1 cellular context compared by ENCODE assay signal in the genomic region with DNA sequence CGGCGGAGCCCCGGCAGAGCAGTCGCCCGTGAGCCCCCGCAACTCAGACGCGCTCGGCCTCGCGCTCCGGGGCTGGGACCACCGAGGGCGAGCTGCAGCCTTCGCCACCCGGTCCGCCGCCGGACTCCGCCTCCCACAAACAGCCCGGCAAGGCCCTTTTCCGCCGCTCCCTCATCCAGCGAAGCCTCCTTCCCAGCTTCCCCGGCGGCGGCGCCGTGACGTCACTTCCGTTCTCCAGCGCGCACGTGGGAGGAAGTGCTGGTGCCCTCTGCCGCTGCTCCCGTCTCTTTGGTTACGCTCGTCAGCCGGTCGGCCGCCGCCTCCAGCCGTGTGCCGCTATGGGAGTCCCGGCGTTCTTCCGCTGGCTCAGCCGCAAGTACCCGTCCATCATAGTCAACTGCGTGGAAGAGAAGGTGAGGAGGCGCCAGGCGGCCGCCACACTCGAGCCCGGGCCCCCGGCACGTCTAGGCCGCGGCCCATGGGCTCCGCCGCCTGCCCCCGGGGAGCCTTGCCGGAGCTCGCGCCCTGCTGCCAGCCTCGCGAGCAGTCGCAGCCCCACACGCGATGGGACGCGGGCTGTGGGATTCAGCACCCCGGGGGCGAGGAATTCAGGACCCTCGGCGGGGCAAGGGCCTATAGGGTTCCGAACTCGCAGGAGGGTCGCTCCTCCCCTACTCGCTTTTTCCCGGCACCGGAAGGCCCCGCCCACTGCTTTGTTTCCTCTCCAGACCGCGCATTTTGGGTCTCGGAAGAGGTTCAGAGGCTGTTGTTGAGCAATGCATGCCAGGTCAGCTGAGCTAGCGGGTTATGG.
TF ChIP-seq lines count a peak whose summit lies in the region.

A gene with protein sequence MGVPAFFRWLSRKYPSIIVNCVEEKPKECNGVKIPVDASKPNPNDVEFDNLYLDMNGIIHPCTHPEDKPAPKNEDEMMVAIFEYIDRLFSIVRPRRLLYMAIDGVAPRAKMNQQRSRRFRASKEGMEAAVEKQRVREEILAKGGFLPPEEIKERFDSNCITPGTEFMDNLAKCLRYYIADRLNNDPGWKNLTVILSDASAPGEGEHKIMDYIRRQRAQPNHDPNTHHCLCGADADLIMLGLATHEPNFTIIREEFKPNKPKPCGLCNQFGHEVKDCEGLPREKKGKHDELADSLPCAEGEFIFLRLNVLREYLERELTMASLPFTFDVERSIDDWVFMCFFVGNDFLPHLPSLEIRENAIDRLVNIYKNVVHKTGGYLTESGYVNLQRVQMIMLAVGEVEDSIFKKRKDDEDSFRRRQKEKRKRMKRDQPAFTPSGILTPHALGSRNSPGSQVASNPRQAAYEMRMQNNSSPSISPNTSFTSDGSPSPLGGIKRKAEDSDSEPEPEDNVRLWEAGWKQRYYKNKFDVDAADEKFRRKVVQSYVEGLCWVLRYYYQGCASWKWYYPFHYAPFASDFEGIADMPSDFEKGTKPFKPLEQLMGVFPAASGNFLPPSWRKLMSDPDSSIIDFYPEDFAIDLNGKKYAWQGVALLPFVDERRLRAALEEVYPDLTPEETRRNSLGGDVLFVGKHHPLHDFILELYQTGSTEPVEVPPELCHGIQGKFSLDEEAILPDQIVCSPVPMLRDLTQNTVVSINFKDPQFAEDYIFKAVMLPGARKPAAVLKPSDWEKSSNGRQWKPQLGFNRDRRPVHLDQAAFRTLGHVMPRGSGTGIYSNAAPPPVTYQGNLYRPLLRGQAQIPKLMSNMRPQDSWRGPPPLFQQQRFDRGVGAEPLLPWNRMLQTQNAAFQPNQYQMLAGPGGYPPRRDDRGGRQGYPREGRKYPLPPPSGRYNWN (plus strand): TSS at position 271 of the 811 bp plus-strand sequence. CDS start 68 bp downstream, at position 339.

TF ChIP-seq in IMR-90, 13 proteins besides CTCF, POLR2A, EP300 and RAD21:
- no peak for TF ChIP-seq NFE2L2 (IDR thresholded peaks at IDR 0.05; ENCODE audit: low read depth, low read length)
- no peak for TF ChIP-seq RCOR1 (IDR thresholded peaks at IDR 0.05; ENCODE audit: insufficient replicate concordance, low read length)
- TF ChIP-seq CHD1 (IDR thresholded peaks at IDR 0.05; ENCODE audit: low read depth, low read length): 0 out of 2 replicates have a peak, but pooled peaks have one; percentile 38
- peak; percentile 21; the same call in 1 of the 2 replicates for TF ChIP-seq MAZ (IDR thresholded peaks at IDR 0.05; ENCODE audit: borderline replicate concordance, low read depth, low read length)
- TF ChIP-seq RFX5 (IDR thresholded peaks at IDR 0.05; ENCODE audit: low read depth, low read length): no peak
- TF ChIP-seq, protein P1, sequence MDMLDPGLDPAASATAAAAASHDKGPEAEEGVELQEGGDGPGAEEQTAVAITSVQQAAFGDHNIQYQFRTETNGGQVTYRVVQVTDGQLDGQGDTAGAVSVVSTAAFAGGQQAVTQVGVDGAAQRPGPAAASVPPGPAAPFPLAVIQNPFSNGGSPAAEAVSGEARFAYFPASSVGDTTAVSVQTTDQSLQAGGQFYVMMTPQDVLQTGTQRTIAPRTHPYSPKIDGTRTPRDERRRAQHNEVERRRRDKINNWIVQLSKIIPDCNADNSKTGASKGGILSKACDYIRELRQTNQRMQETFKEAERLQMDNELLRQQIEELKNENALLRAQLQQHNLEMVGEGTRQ (IDR thresholded peaks at IDR 0.05; ENCODE audit: low read depth, low read length): peak; percentile 92
- TF ChIP-seq, protein P2, sequence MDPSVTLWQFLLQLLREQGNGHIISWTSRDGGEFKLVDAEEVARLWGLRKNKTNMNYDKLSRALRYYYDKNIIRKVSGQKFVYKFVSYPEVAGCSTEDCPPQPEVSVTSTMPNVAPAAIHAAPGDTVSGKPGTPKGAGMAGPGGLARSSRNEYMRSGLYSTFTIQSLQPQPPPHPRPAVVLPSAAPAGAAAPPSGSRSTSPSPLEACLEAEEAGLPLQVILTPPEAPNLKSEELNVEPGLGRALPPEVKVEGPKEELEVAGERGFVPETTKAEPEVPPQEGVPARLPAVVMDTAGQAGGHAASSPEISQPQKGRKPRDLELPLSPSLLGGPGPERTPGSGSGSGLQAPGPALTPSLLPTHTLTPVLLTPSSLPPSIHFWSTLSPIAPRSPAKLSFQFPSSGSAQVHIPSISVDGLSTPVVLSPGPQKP (IDR thresholded peaks at IDR 0.05; ENCODE audit: borderline replicate concordance, low read depth, low read length): no peak
- TF ChIP-seq SMC3 (IDR thresholded peaks at IDR 0.05; ENCODE audit: low read depth, low read length): no peak
- TF ChIP-seq MAFK (IDR thresholded peaks at IDR 0.05; ENCODE audit: low read depth, low read length): no peak
- TF ChIP-seq FOS (IDR thresholded peaks at IDR 0.05; ENCODE audit: low read depth, low read length): no peak
- TF ChIP-seq BHLHE40 (IDR thresholded peaks at IDR 0.05; ENCODE audit: low read depth, low read length): peak; percentile 60; the same call in 1 of the 2 replicates
- peak; percentile 98 for TF ChIP-seq CEBPB (IDR thresholded peaks at IDR 0.05; ENCODE audit: low read depth, low read length)
- peak; percentile 96 for TF ChIP-seq MXI1 (IDR thresholded peaks at IDR 0.05; ENCODE audit: borderline replicate concordance, low read depth, low read length)
